In genomic region chr5:57577432-57578175, GRCh38 we compare ENCODE assay signal across 15 cellular contexts.
DNase-seq lines count a peak whose midpoint lies in the region; ATAC-seq and TF ChIP-seq lines count a peak whose summit lies in the region.
"Had no signal": no experiment of that assay in that cellular context is flagged by ENCODE, and none has a peak within 500 bp of the region (broad histone marks: within the 10 kb centered on the region; RNA-seq: fewer than 3 reads in every experiment).

No MANE protein-coding gene starts in this region.

- no peaks in the 10 kb centered on the region for H3K27me3 ChIP-seq in dorsolateral prefrontal cortex
- H3K27me3 ChIP-seq: SJSA1 had no signal

- intact Hi-C loops in dorsolateral prefrontal cortex (cut with DNase I) = no loop called here

- no peak for TF ChIP-seq CTCF in dorsolateral prefrontal cortex (IDR thresholded peaks at IDR 0.05 in 54 of 56, conservative IDR thresholded peaks at IDR 0.05 in 2 of 56; ENCODE audit: low read depth in 1 of 56, partially characterized antibody in 56 of 56)

- no peaks in the 10 kb centered on the region for H3K4me1 Mint-ChIP-seq in naive thymus-derived CD8-positive, alpha-beta T cell
- H3K4me1 Mint-ChIP-seq: CD4-positive, CD25-positive, alpha-beta regulatory T cell had no signal

- DNase-seq in foreskin melanocyte = peak; percentile 72
- DNase-seq in NCI-H1105 (lab: John Stamatoyannopoulos, UW) = no peak
- DNase-seq in dorsolateral prefrontal cortex = no peak
- no peak for DNase-seq in AML-193 (lab: John Stamatoyannopoulos, UW)
- no peak for DNase-seq in naive thymus-derived CD8-positive, alpha-beta T cell
- DNase-seq: CD4-positive, CD25-positive, alpha-beta regulatory T cell; GF-D8; H7; NCI-H1930; NCI-H524 had no signal

- H3K27ac Mint-ChIP-seq in naive thymus-derived CD8-positive, alpha-beta T cell = no peak overlapping the region
- H3K27ac Mint-ChIP-seq: CD4-positive, CD25-positive, alpha-beta regulatory T cell had no signal

- POLR2A ChIA-PET in naive thymus-derived CD8-positive, alpha-beta T cell (lab: Charles Lee) = no interaction called here

- peaks cover 0 to 5% (median 0%) of the 10 kb centered on the region in 3 donors for H3K36me3 Mint-ChIP-seq in naive thymus-derived CD8-positive, alpha-beta T cell
- H3K36me3 Mint-ChIP-seq: CD4-positive, CD25-positive, alpha-beta regulatory T cell had no signal

- H3K27me3 Mint-ChIP-seq in naive thymus-derived CD8-positive, alpha-beta T cell = peaks cover 0 to 15% (median 2%) of the 10 kb centered on the region in 5 donors
- H3K27me3 Mint-ChIP-seq: CD4-positive, CD25-positive, alpha-beta regulatory T cell had no signal

- no peak overlapping the region for H3K4me3 ChIP-seq in dorsolateral prefrontal cortex
- H3K4me3 ChIP-seq: SJSA1 had no signal

- H3K27ac ChIP-seq in dorsolateral prefrontal cortex = no peak overlapping the region
- H3K27ac ChIP-seq: KMS-11, SJSA1 had no signal

- H3K9me3 Mint-ChIP-seq in naive thymus-derived CD8-positive, alpha-beta T cell = peaks cover 0 to 10% (median 4%) of the 10 kb centered on the region in 9 donors

- ATAC-seq in GM18505 (IDR thresholded peaks at IDR 0.05; ENCODE audit: unreplicated experiment) = peak; percentile 66
- ATAC-seq in GM21786 (IDR thresholded peaks at IDR 0.05; ENCODE audit: unreplicated experiment) = peak; percentile 74
- peak; percentile 61 for ATAC-seq in HG03520 (IDR thresholded peaks at IDR 0.05; ENCODE audit: unreplicated experiment)
- no peak for ATAC-seq in naive thymus-derived CD8-positive, alpha-beta T cell

- H3K4me3 Mint-ChIP-seq in naive thymus-derived CD8-positive, alpha-beta T cell = no peak overlapping the region
- H3K4me3 Mint-ChIP-seq: CD4-positive, CD25-positive, alpha-beta regulatory T cell had no signal

- TF ChIP-seq POLR2A in GM18505 (IDR thresholded peaks at IDR 0.05; ENCODE audit: borderline replicate concordance, extremely low read depth, insufficient read depth, insufficient read length) = no peak

Comparison
In these comparisons a context has a peak if more than half of its experiments do, and no peak if none do; other contexts are left out.
1. ATAC-seq: peak in GM18505 (single experiment), GM21786 (single experiment) and HG03520 (single experiment); none in naive thymus-derived CD8-positive, alpha-beta T cell (0 of 2).